ENCODE assay signal across 26 cellular contexts in the genomic region with DNA sequence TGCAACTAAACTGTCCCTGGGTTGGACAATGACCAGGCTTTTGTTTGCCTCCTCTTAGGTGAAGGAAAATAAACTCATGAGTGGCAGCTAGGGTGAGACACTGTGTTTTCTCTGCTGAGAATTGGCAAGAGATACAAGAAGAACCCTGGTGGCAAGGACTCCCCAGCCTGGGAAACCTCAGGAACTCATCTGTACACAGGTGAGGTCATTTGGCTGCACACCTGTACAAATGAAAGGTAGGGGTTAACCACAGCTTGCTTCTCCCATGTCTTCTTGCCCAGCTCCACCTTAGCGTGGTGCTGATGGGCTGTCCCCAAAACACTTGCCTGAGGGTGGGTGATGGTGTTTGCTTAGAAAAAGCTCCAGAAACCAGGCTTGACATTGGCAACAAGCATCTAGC.
"Had no signal": no experiment of that assay in that cellular context is flagged by ENCODE, and none has a peak within 500 bp of the region (broad histone marks: within the 10 kb centered on the region; RNA-seq: fewer than 3 reads in every experiment).

No MANE protein-coding gene starts in this region.

- ATAC-seq: activated CD4-positive, CD25-positive, alpha-beta regulatory T cell treated with anti-CD3 and anti-CD28 coated beads, Interleukin-2, amount 50 U/mL, for 24 hours; activated CD8-positive, alpha-beta T cell treated with anti-CD3 and anti-CD28 coated beads for 36 hours; activated T-cell treated with anti-CD3 and anti-CD28 coated beads, Interleukin-2, amount 50 U/mL, for 4 hours; activated T-helper 17 cell treated with anti-CD3 and anti-CD28 coated beads, Interleukin-2, amount 50 U/mL, for 72 hours; esophagus mucosa; heart left ventricle; T-helper 17 cell had no signal

- DNase-seq: activated B cell treated with CpG ODN at 0.5 μM for 24 hours; activated CD4-positive, alpha-beta T cell treated with anti-CD3 and anti-CD28 coated beads for 48 hours; activated CD4-positive, alpha-beta T cell treated with anti-CD3 and anti-CD28 coated beads, Interleukin-2, amount 50 U/mL, for 1 hour; activated CD4-positive, alpha-beta T cell treated with anti-CD3 and anti-CD28 coated beads, Interleukin-2, amount 50 U/mL, for 48 hours; activated CD8-positive, alpha-beta memory T cell treated with anti-CD3 and anti-CD28 coated beads for 24 hours; activated CD8-positive, alpha-beta T cell treated with anti-CD3 and anti-CD28 coated beads for 36 hours; activated effector memory CD4-positive, alpha-beta T cell treated with Interleukin-2 at 50 U/mL for 16 hours; activated gamma-delta T cell treated with Interleukin-2 at 50 U/mL for 16 hours; activated naive CD4-positive, alpha-beta T cell treated with anti-CD3 and anti-CD28 coated beads, Interleukin-2, amount 50 U/mL, for 16 hours; activated naive CD4-positive, alpha-beta T cell treated with Interleukin-2 at 50 U/mL for 16 hours; activated T-cell treated with anti-CD3 and anti-CD28 coated beads, Interleukin-2, amount 50 U/mL, for 4 hours; amniotic stem cell; anterior cingulate cortex; brain microvascular endothelial cell; dorsolateral prefrontal cortex; effector memory CD4-positive, alpha-beta T cell; endodermal cell; foreskin fibroblast; heart left ventricle; T-helper 17 cell; T1000; WERI-Rb-1 had no signal

- H3K4me3 ChIP-seq: coronary artery, dorsolateral prefrontal cortex, heart left ventricle had no signal

- H3K4me1 ChIP-seq: heart left ventricle had no signal

- H3K36me3 ChIP-seq: brain microvascular endothelial cell, heart left ventricle, WERI-Rb-1 had no signal

- H3K27ac ChIP-seq: brain microvascular endothelial cell, coronary artery, dorsolateral prefrontal cortex, heart left ventricle, WERI-Rb-1 had no signal

- H3K27me3 ChIP-seq: brain microvascular endothelial cell had no signal
